Comparison of ENCODE assay signal across 8 cellular contexts in genomic region chr1:167454929-167455785, GRCh38.
A peak's percentile ranks its signal among the peaks of the same experiment; 100 is the strongest.
DNase-seq lines count a peak whose midpoint lies in the region; ATAC-seq, FAIRE-seq and TF ChIP-seq lines count a peak whose summit lies in the region.

No MANE protein-coding gene starts in this region.

- ATAC-seq in HG02571 (IDR thresholded peaks at IDR 0.05; ENCODE audit: unreplicated experiment), result peak; percentile 63

- FAIRE-seq in GM12891 (lab: Jason Lieb, UNC), result peak; percentile 78

- no peak for TF ChIP-seq POLR2A in GM12891 (IDR thresholded peaks at IDR 0.05; ENCODE audit: low read depth, low read length)

- DNase-seq in GM12891 (ENCODE audit: insufficient read length, low spot score), result peak; percentile 71
- peak; percentile 5 to 39 for DNase-seq in NCI-H1930 (lab: John Stamatoyannopoulos, UW)
- DNase-seq in activated CD4-positive, CD25-positive, alpha-beta regulatory T cell treated with anti-CD3 and anti-CD28 coated beads, Interleukin-2, amount 50 U/mL, for 72 hours, result peak; percentile 79
- peak; percentile 67 for DNase-seq in cerebellum (ENCODE audit: low spot score)
- DNase-seq in left kidney (ENCODE audit: low read depth, low spot score), result peak; percentile 81
- peak; percentile 72 for DNase-seq in stimulated activated CD4-positive, alpha-beta T cell treated with anti-CD3 and anti-CD28 coated beads, Interleukin-2, amount 100 ng/mL, for 4 hours (ENCODE audit: low read depth)
- no peak for DNase-seq in cortex of kidney (lab: John Stamatoyannopoulos, UW)

TF ChIP-seq in GM12891, 5 proteins besides CTCF, POLR2A, EP300 and RAD21:
- no peak for TF ChIP-seq POU2F2 (IDR thresholded peaks at IDR 0.05; ENCODE audit: low read depth, low read length)
- no peak for TF ChIP-seq TAF1 (IDR thresholded peaks at IDR 0.05; ENCODE audit: low read depth, low read length)
- no peak for TF ChIP-seq POLR2AphosphoS5 (IDR thresholded peaks at IDR 0.05; ENCODE audit: low read depth, low read length)
- no peak for TF ChIP-seq SPI1 (IDR thresholded peaks at IDR 0.05; ENCODE audit: low read depth, low read length)
- no peak for TF ChIP-seq PAX5 (IDR thresholded peaks at IDR 0.05; ENCODE audit: insufficient read depth, low read length, severe bottlenecking)
